ENCODE assay signal across 9 cellular contexts in genomic region chr10:3935141-3935540, GRCh38.
DNase-seq lines count a peak whose midpoint lies in the region; ATAC-seq and TF ChIP-seq lines count a peak whose summit lies in the region.
"Had no signal": no experiment of that assay in that cellular context is flagged by ENCODE, and none has a peak within 500 bp of the region (broad histone marks: within the 10 kb centered on the region; RNA-seq: fewer than 3 reads in every experiment).

No MANE protein-coding gene starts in this region.

- 60% methylated on average over 11 of the region's 11 CpGs for WGBS in smooth muscle cell (ENCODE audit: low lambda C conversion rate)

- H3K4me3 Mint-ChIP-seq in glutamatergic neuron (ENCODE audit: unreplicated experiment): no peak overlapping the region
- H3K4me3 Mint-ChIP-seq: dendritic cell treated with granulocyte-macrophage colony-stimulating factor and Interleukin-4, amounts not matched to agents 40 ng/mL and 50 ng/mL, for 4 days had no signal

- peak overlapping the region; percentile 8 for H3K4me2 ChIP-seq in smooth muscle cell

- H3K4me1 Mint-ChIP-seq in glutamatergic neuron (ENCODE audit: low read depth, unreplicated experiment): peaks cover 9% of the 10 kb centered on the region

- H2AFZ ChIP-seq in smooth muscle cell (ENCODE audit: low read depth): peak overlapping the region; percentile 80

- no peak overlapping the region for H3K4me3 ChIP-seq in smooth muscle cell

- H3K36me3 ChIP-seq in smooth muscle cell (ENCODE audit: low read depth): no peaks in the 10 kb centered on the region

- H3K36me3 Mint-ChIP-seq in glutamatergic neuron (ENCODE audit: unreplicated experiment): peaks cover 4% of the 10 kb centered on the region

- H3K9me3 Mint-ChIP-seq in glutamatergic neuron (ENCODE audit: unreplicated experiment): no peaks in the 10 kb centered on the region

- DNase-seq in GM19240 (ENCODE audit: insufficient read length, low spot score): peak; percentile 94
- DNase-seq in activated T-cell treated with anti-CD3 and anti-CD28 coated beads for 24 hours (ENCODE audit: low read depth): peak; percentile 70
- DNase-seq in fibroblast of the conjunctiva (ENCODE audit: low read depth): peak; percentile 50
- no peak for DNase-seq in smooth muscle cell (lab: John Stamatoyannopoulos, UW; ENCODE audit: unreplicated experiment)
- no peak for DNase-seq in cortex of kidney (lab: John Stamatoyannopoulos, UW)
- no peak for DNase-seq in NCI-H1105 treated with DMSO at 0.1 percent for 48 hours (lab: John Stamatoyannopoulos, UW)
- no peak for DNase-seq in glutamatergic neuron

- no peak overlapping the region for H3K9ac ChIP-seq in smooth muscle cell (ENCODE audit: low read depth)

- ATAC-seq in HG03139 (IDR thresholded peaks at IDR 0.05; ENCODE audit: unreplicated experiment): peak; percentile 96

- no peaks in the 10 kb centered on the region for H3F3A ChIP-seq in smooth muscle cell (ENCODE audit: low read depth)

- H3K27ac ChIP-seq in smooth muscle cell (ENCODE audit: low read depth): no peak overlapping the region

- H3K79me2 ChIP-seq in smooth muscle cell (ENCODE audit: low read depth): no peaks in the 10 kb centered on the region

- H3K27me3 ChIP-seq in smooth muscle cell (ENCODE audit: low read depth): no peaks in the 10 kb centered on the region

- H3K4me1 ChIP-seq in smooth muscle cell (ENCODE audit: low read depth): no peaks in the 10 kb centered on the region

- H3K27me3 Mint-ChIP-seq in glutamatergic neuron (ENCODE audit: unreplicated experiment): no peaks in the 10 kb centered on the region

- TF ChIP-seq CTCF in smooth muscle cell (IDR thresholded peaks at IDR 0.05; ENCODE audit: borderline replicate concordance, insufficient read depth, poor library complexity, severe bottlenecking): no peak
- no peak for TF ChIP-seq CTCF in glutamatergic neuron (IDR thresholded peaks at IDR 0.05; ENCODE audit: partially characterized antibody, unreplicated experiment)

- H3K9me3 ChIP-seq in smooth muscle cell (replicated peaks; ENCODE audit: low read depth): no peaks in the 10 kb centered on the region

- no peaks in the 10 kb centered on the region for H4K20me1 ChIP-seq in smooth muscle cell (ENCODE audit: low read depth)

- no peak overlapping the region for H3K27ac Mint-ChIP-seq in glutamatergic neuron (ENCODE audit: unreplicated experiment)

Comparison
In these comparisons a context has a peak if more than half of its experiments do, and no peak if none do; other contexts are left out.
1. DNase-seq: peak in GM19240 (single experiment), activated T-cell treated with anti-CD3 and anti-CD28 coated beads for 24 hours (single experiment) and fibroblast of the conjunctiva (single experiment); none in smooth muscle cell (single experiment), cortex of kidney (single experiment), NCI-H1105 treated with DMSO at 0.1 percent for 48 hours (single experiment) and glutamatergic neuron (single experiment).